ENCODE assay signal across 30 cellular contexts in the genomic region with DNA sequence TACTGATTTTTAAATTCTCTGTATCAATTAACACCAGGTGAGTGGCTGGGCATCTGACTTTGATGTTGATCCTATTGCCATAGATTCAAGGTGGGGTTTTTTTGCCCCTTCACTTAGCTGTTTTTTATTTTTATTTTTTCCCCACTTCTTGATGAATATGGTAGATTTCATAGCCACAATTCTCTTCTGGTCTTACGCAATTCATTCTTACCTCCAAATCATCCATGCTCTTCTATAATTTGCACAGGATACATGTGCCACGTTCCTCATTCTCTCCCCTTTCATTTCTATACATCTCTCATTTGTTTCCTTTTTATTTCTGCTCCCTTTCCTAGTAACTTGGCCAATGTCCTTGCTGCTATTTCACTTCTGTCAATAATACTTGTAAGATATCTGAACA. TPM values are rescaled to one million over a fixed set of nuclear protein-coding genes. Genes with fewer than 3 reads are reported as not detected.
A peak's percentile ranks its signal among the peaks of the same experiment; 100 is the strongest.
DNase-seq lines count a peak whose midpoint lies in the region; ATAC-seq, FAIRE-seq and TF ChIP-seq lines count a peak whose summit lies in the region.
"Had no signal": no experiment of that assay in that cellular context is flagged by ENCODE, and none has a peak within 500 bp of the region (broad histone marks: within the 10 kb centered on the region; RNA-seq: fewer than 3 reads in every experiment).

No MANE protein-coding gene starts in this region.

- dilution Hi-C loops in IMR-90 (cut with HindIII; ENCODE audit: low sequenced_read_pairs, unreplicated experiment), result no loop called here

- DNase-seq in IMR-90 (no peak), H1 (ENCODE audit: low read depth in 1 of 2, low spot score in 2 of 2) (no peak), mesenteric fat pad (ENCODE audit: low spot score) (no peak), Peyer's patch (no peak)
- DNase-seq: 8988T; ACHN; BE2C; C1 segment of cervical spinal cord; CD4-positive, alpha-beta memory T cell; CD4-positive, CD25-positive, alpha-beta regulatory T cell; CD8-positive, alpha-beta memory T cell; COR-L47; DMS 273 treated with DMSO at 0.1 percent for 48 hours; DMS153; DMS53; DMS79; DND-41; EL; GDM1 had no signal

- no peak overlapping the region for H2AK9ac ChIP-seq in IMR-90 (replicated peaks; ENCODE audit: low read depth, low read length, poor library complexity)

- H3K14ac ChIP-seq in IMR-90 (replicated peaks; ENCODE audit: low read depth, low read length) (no peak overlapping the region), H1 (ENCODE audit: insufficient read length) (no peak overlapping the region)

- no peak overlapping the region for H4K5ac ChIP-seq in IMR-90 (ENCODE audit: low read depth, low read length)
- no peak overlapping the region for H4K5ac ChIP-seq in H1 (ENCODE audit: insufficient read length, low read depth, low read length)

- H2AFZ ChIP-seq in IMR-90 (replicated peaks; ENCODE audit: low read length, poor library complexity) (no peak overlapping the region), H1 (ENCODE audit: low read length) (no peak overlapping the region)

- H4K8ac ChIP-seq in IMR-90 (ENCODE audit: low read depth in 2 of 2, low read length in 2 of 2) (no peak overlapping the region), H1 (ENCODE audit: extremely low read depth, insufficient read depth, low read length) (no peak overlapping the region)

- H3K36me3 ChIP-seq in IMR-90 (ENCODE audit: control insufficient read depth, insufficient read depth, low read length) (no peaks in the 10 kb centered on the region), H1 (ENCODE audit: control insufficient read depth in 2 of 4, insufficient read depth in 4 of 4, low read length in 3 of 4) (no peaks in the 10 kb centered on the region), Peyer's patch (no peaks in the 10 kb centered on the region)
- H3K36me3 ChIP-seq: BE2C, BLaER1 had no signal

- H3K18ac ChIP-seq in IMR-90 (ENCODE audit: low read depth, low read length), result no peak overlapping the region
- H3K18ac ChIP-seq in H1 (ENCODE audit: extremely low read depth, low read length), result no peak overlapping the region

- WGBS in IMR-90 (ENCODE audit: extremely low coverage in 2 of 2, insufficient read length in 1 of 2), 2 experiments, result no CpG with 5 or more reads among the region's 2 CpGs
- 97% methylated on average over 2 of the region's 2 CpGs; no CpG with 5 or more reads in 1 of the 2 experiments for WGBS in H1 (ENCODE audit: extremely low coverage in 1 of 2, insufficient coverage in 1 of 2, insufficient read length in 1 of 2, insufficient replicate concordance in 2 of 2, low coverage in 1 of 2, low lambda C conversion rate in 2 of 2, missing lambda C conversion rate in 1 of 2), 2 experiments

- intact Hi-C loops in IMR-90 (cut with micrococcal nuclease), result no loop called here

- no peaks in the 10 kb centered on the region for H3K27me3 ChIP-seq in IMR-90 (ENCODE audit: control insufficient read depth, insufficient read depth, low read length)
- H3K27me3 ChIP-seq in H1 (replicated peaks in 1 of 4; ENCODE audit: control insufficient read depth in 3 of 4, extremely low read depth in 1 of 4, insufficient read depth in 3 of 4, low read length in 3 of 4), result no peaks in the 10 kb centered on the region
- no peaks in the 10 kb centered on the region for H3K27me3 ChIP-seq in Peyer's patch
- H3K27me3 ChIP-seq: BE2C, BLaER1 had no signal

- POLR2A ChIA-PET in IMR-90 (lab: Charles Lee; ENCODE audit: unreplicated experiment), result no interaction called here
- POLR2A ChIA-PET in H1 (lab: Charles Lee; ENCODE audit: partially characterized antibody), result interaction anchor here (1.0 kb wide), 1 partner anchor 15 kb away, joined by 3 read pairs; a partner anchor contains a TSS

- H4K20me1 ChIP-seq in IMR-90 (ENCODE audit: insufficient read depth, low read length), result no peaks in the 10 kb centered on the region
- no peaks in the 10 kb centered on the region for H4K20me1 ChIP-seq in H1 (replicated peaks in 1 of 2; ENCODE audit: control insufficient read depth in 1 of 2, insufficient read depth in 2 of 2, low read length in 2 of 2)
- H4K20me1 ChIP-seq: BLaER1 had no signal

- no peak for ATAC-seq in IMR-90 (ENCODE audit: low read depth)
- ATAC-seq: GM12878 had no signal

- no peak overlapping the region for H2BK5ac ChIP-seq in IMR-90 (ENCODE audit: low read depth, low read length, poor library complexity, severe bottlenecking)
- H2BK5ac ChIP-seq in H1 (ENCODE audit: low read depth, low read length), result no peak overlapping the region

- H2BK15ac ChIP-seq in IMR-90 (ENCODE audit: low read depth, low read length) (no peak overlapping the region), H1 (ENCODE audit: low read length) (no peak overlapping the region)

- no peaks in the 10 kb centered on the region for H3K23me2 ChIP-seq in H1 (ENCODE audit: low read depth, low read length)

- no peak overlapping the region for H2BK120ac ChIP-seq in IMR-90 (ENCODE audit: low read depth, low read length)
- no peak overlapping the region for H2BK120ac ChIP-seq in H1 (replicated peaks; ENCODE audit: low read depth, low read length)

- in situ Hi-C loops in IMR-90 (cut with MboI; ENCODE audit: low sequenced_read_pairs), result no loop called here

- H3K27ac ChIP-seq in IMR-90 (ENCODE audit: insufficient read depth, low read length) (no peak overlapping the region), VCaP (peak overlapping the region; percentile 41), H1 (ENCODE audit: low read depth, low read length) (no peak overlapping the region), Peyer's patch (no peak overlapping the region)
- H3K27ac ChIP-seq: BLaER1 had no signal

- no peak overlapping the region for H3K4me2 ChIP-seq in IMR-90 (ENCODE audit: low read depth, low read length)
- no peak overlapping the region for H3K4me2 ChIP-seq in H1 (ENCODE audit: insufficient read depth in 1 of 2, low read depth in 2 of 2, low read length in 2 of 2)
- H3K4me2 ChIP-seq: BLaER1 had no signal

- TF ChIP-seq RAD21 in IMR-90 (IDR thresholded peaks at IDR 0.05; ENCODE audit: low read length) (no peak), H1 (IDR thresholded peaks at IDR 0.05 in 1 of 2, conservative IDR thresholded peaks at IDR 0.05 in 1 of 2; ENCODE audit: low read depth in 2 of 2, low read length in 2 of 2) (no peak)

- H3K9ac ChIP-seq in IMR-90 (ENCODE audit: low read depth, low read length), result no peak overlapping the region
- no peak overlapping the region for H3K9ac ChIP-seq in H1 (replicated peaks in 1 of 4; ENCODE audit: extremely low read depth in 1 of 4, low read depth in 3 of 4, low read length in 3 of 4)
- H3K9ac ChIP-seq: BLaER1 had no signal

- H3K79me2 ChIP-seq in H1 (ENCODE audit: control insufficient read depth in 1 of 2, insufficient read depth in 2 of 2, low read length in 2 of 2), result no peaks in the 10 kb centered on the region

- no peak overlapping the region for H2BK12ac ChIP-seq in H1 (ENCODE audit: low read depth, low read length)

- CTCF ChIA-PET in IMR-90 (lab: Yijun Ruan, JAX), result no interaction called here
- CTCF ChIA-PET in H1 (lab: Charles Lee; ENCODE audit: partially characterized antibody), result interaction anchor here (0.5 kb wide), 1 partner anchor 1965 kb away, joined by 3 read pairs; no protein-coding TSS in a partner anchor

- no peak overlapping the region for H2BK20ac ChIP-seq in IMR-90 (ENCODE audit: low read depth, low read length)
- no peak overlapping the region for H2BK20ac ChIP-seq in H1 (ENCODE audit: low read length)

- no peak overlapping the region for H3K23ac ChIP-seq in IMR-90 (ENCODE audit: low read depth, low read length)
- H3K23ac ChIP-seq in H1 (ENCODE audit: insufficient read length), result no peak overlapping the region

- BruUV-seq in IMR-90 (replicated peaks; lab: Mats Ljungman, UMichigan), result no TSS peak

- TF ChIP-seq CTCF in IMR-90 (conservative IDR thresholded peaks at IDR 0.05; ENCODE audit: low read depth, low read length), result no peak
- no peak for TF ChIP-seq CTCF in VCaP (conservative IDR thresholded peaks at IDR 0.05)
- TF ChIP-seq CTCF in H1 (IDR thresholded peaks at IDR 0.05; ENCODE audit: control extremely low read depth in 1 of 3, insufficient read depth in 1 of 3, low read depth in 1 of 3, low read length in 3 of 3), result no peak
- TF ChIP-seq CTCF in Peyer's patch (IDR thresholded peaks at IDR 0.05), result no peak

- H3K56ac ChIP-seq in IMR-90 (ENCODE audit: extremely low read depth, insufficient read depth, low read length), result no peak overlapping the region
- H3K56ac ChIP-seq in H1 (replicated peaks; ENCODE audit: insufficient read length, low read depth, low read length), result no peak overlapping the region

- H3K4ac ChIP-seq in IMR-90 (ENCODE audit: low read depth, low read length), result no peak overlapping the region
- H3K4ac ChIP-seq in H1 (replicated peaks; ENCODE audit: insufficient read length, low read depth, low read length), result no peak overlapping the region

- no peaks in the 10 kb centered on the region for H3K79me1 ChIP-seq in IMR-90 (ENCODE audit: low read depth in 1 of 2, low read length in 2 of 2)
- H3K79me1 ChIP-seq in H1 (ENCODE audit: low read depth, low read length), result no peaks in the 10 kb centered on the region

- no peak for FAIRE-seq in H1 (lab: Jason Lieb, UNC)
- FAIRE-seq: A204.1, GM12878, GM12892, GM18507, GM19239 had no signal

- H3K4me3 ChIP-seq in IMR-90 (ENCODE audit: insufficient read depth, low read depth, low read length) (no peak overlapping the region), H1 (ENCODE audit: extremely low read depth in 1 of 4, insufficient read depth in 2 of 4, low read depth in 3 of 4, low read length in 4 of 4) (no peak overlapping the region), Peyer's patch (no peak overlapping the region)
- H3K4me3 ChIP-seq: BLaER1, GM12878 had no signal

- H3K4me1 ChIP-seq in IMR-90 (ENCODE audit: control insufficient read depth, insufficient read depth, low read length) (no peaks in the 10 kb centered on the region), H1 (replicated peaks in 1 of 4; ENCODE audit: control insufficient read depth in 3 of 4, insufficient read depth in 4 of 4, low read length in 3 of 4) (no peaks in the 10 kb centered on the region), Peyer's patch (no peaks in the 10 kb centered on the region)
- H3K4me1 ChIP-seq: BE2C, BLaER1 had no signal

- H3K9me1 ChIP-seq in IMR-90 (ENCODE audit: insufficient read depth, low read length), result no peaks in the 10 kb centered on the region

- no peak for TF ChIP-seq EP300 in H1 (IDR thresholded peaks at IDR 0.05; ENCODE audit: borderline replicate concordance in 1 of 2, low read depth in 2 of 2, low read length in 2 of 2)

- no peak for TF ChIP-seq POLR2A in IMR-90 (IDR thresholded peaks at IDR 0.05; ENCODE audit: low read depth, low read length)
- TF ChIP-seq POLR2A in H1 (IDR thresholded peaks at IDR 0.05; ENCODE audit: control extremely low read depth in 1 of 2, low read depth in 2 of 2, low read length in 2 of 2), result no peak
- TF ChIP-seq POLR2A in Peyer's patch (IDR thresholded peaks at IDR 0.05), result no peak

- no peaks in the 10 kb centered on the region for H3K9me3 ChIP-seq in IMR-90 (ENCODE audit: control insufficient read depth, insufficient read depth, low read length)
- no peaks in the 10 kb centered on the region for H3K9me3 ChIP-seq in H1 (ENCODE audit: insufficient read depth in 2 of 2, low read depth in 1 of 2, low read length in 1 of 2)
- H3K9me3 ChIP-seq in Peyer's patch, result no peaks in the 10 kb centered on the region
- H3K9me3 ChIP-seq: BE2C, BLaER1 had no signal

- no peak overlapping the region for H4K91ac ChIP-seq in IMR-90 (ENCODE audit: insufficient read depth, low read depth, low read length)
- H4K91ac ChIP-seq in H1 (replicated peaks; ENCODE audit: insufficient read length, low read length), result no peak overlapping the region

- H2AK5ac ChIP-seq in IMR-90 (ENCODE audit: low read depth, low read length) (no peak overlapping the region), H1 (ENCODE audit: low read depth, low read length) (no peak overlapping the region)

RNA-seq across cellular contexts. Expression of a gene that starts 14.9 kb away (rescaled TPM):
- total RNA-seq in IMR-90 (2012; rRNA removed) (not detected in 2 replicates), mesenteric fat pad (not detected), Peyer's patch (not detected)
- polyA plus RNA-seq in IMR-90 (2012; rRNA removed) (not detected in 2 replicates), H1 (2011; rRNA removed) (1.6 and 1.9 TPM in 2 replicates)
- not detected in 2 replicates for polyA plus RNA-seq in IMR-90 (2012; cell fraction: cytosol; rRNA removed)
- not detected in 2 replicates for polyA plus RNA-seq in IMR-90 (2012; cell fraction: nucleus; rRNA removed; ENCODE audit: low replicate concordance)
- total RNA-seq in H1 (2021; fragmentation: NEBNext Ultra II Directional; extraction: Animal tissue kit (Norgen Biotek cat#: 25700)), result 3.3 and 3.8 TPM in 2 replicates
- 2.0 TPM for polyA plus RNA-seq in H1 (2011; cell fraction: cytosol; rRNA removed)
- 4.3 TPM for polyA plus RNA-seq in H1 (2011; cell fraction: nucleus; rRNA removed)
- 3.6 to 6.1 TPM (median 4.2 TPM) in 4 replicates for polyA plus RNA-seq in H1 (2012, experiment 1 of 2)
- polyA plus RNA-seq in H1 (2012, experiment 2 of 2), result 2.8 TPM
- 1.8 TPM for polyA plus RNA-seq in H1 (2013, experiment 1 of 2)
- 1.7 TPM for polyA plus RNA-seq in H1 (2013, experiment 2 of 2)
- polyA minus RNA-seq in H1 (2011; rRNA and poly(A)+ RNA removed), result 2.8 and 3.0 TPM in 2 replicates
- 3.3 TPM for polyA minus RNA-seq in H1 (2011; cell fraction: cytosol; rRNA and poly(A)+ RNA removed)
- 4.8 TPM for polyA minus RNA-seq in H1 (2011; cell fraction: nucleus; rRNA and poly(A)+ RNA removed)
- total RNA-seq: CD4-positive, alpha-beta memory T cell; CD4-positive, CD25-positive, alpha-beta regulatory T cell; CD8-positive, alpha-beta memory T cell; Daoy; G401; GM12878 had no signal
- polyA plus RNA-seq: AG04450; CD14-positive monocyte; CD4-positive, alpha-beta memory T cell; CD4-positive, CD25-positive, alpha-beta regulatory T cell; CD8-positive, alpha-beta memory T cell had no signal
